In genomic region chrX:103730147-103730546, GRCh38 we compare ENCODE assay signal across 15 cellular contexts. TPM values are rescaled to one million over a fixed set of nuclear protein-coding genes. Genes with fewer than 3 reads are reported as not detected.
A peak's percentile ranks its signal among the peaks of the same experiment; 100 is the strongest.
DNase-seq lines count a peak whose midpoint lies in the region; ATAC-seq and TF ChIP-seq lines count a peak whose summit lies in the region.
"Had no signal": no experiment of that assay in that cellular context is flagged by ENCODE, and none has a peak within 500 bp of the region (broad histone marks: within the 10 kb centered on the region; RNA-seq: fewer than 3 reads in every experiment).

No MANE protein-coding gene starts in this region.

- H3K79me1 ChIP-seq in IMR-90 (ENCODE audit: low read depth in 1 of 2, low read length in 2 of 2), result no peaks in the 10 kb centered on the region

- H3K4me1 Mint-ChIP-seq in brain, result peaks cover 73% of the 10 kb centered on the region
- peaks cover 6% of the 10 kb centered on the region for H3K4me1 Mint-ChIP-seq in activated naive CD4-positive, alpha-beta T cell treated with anti-CD3 and anti-CD28 coated beads for 36 hours (ENCODE audit: low read depth)

- H3K4me2 ChIP-seq in IMR-90 (ENCODE audit: low read depth, low read length), result no peak overlapping the region

- no peaks in the 10 kb centered on the region for H3K9me3 Mint-ChIP-seq in brain
- no peaks in the 10 kb centered on the region for H3K9me3 Mint-ChIP-seq in activated naive CD4-positive, alpha-beta T cell treated with anti-CD3 and anti-CD28 coated beads for 36 hours
- H3K9me3 Mint-ChIP-seq: natural killer cell had no signal

- H3K9me3 ChIP-seq in IMR-90 (ENCODE audit: control insufficient read depth, insufficient read depth, low read length), result no peaks in the 10 kb centered on the region
- H3K9me3 ChIP-seq: colonic mucosa, SJCRH30 had no signal

- BruUV-seq in IMR-90 (replicated peaks; lab: Mats Ljungman, UMichigan), result no TSS peak

- no peak overlapping the region for H2AK9ac ChIP-seq in IMR-90 (replicated peaks; ENCODE audit: low read depth, low read length, poor library complexity)

- POLR2A ChIA-PET in IMR-90 (lab: Charles Lee; ENCODE audit: unreplicated experiment), result no interaction called here

- peak overlapping the region; percentile 66; the same call in 1 of the 2 replicates for H2BK120ac ChIP-seq in IMR-90 (ENCODE audit: low read depth, low read length)

- peak overlapping the region in 4 of 5 experiments; percentile 22 to 88 (median 58) for H3K27ac Mint-ChIP-seq in brain
- H3K27ac Mint-ChIP-seq in activated naive CD4-positive, alpha-beta T cell treated with anti-CD3 and anti-CD28 coated beads for 36 hours, result no peak overlapping the region

- H2BK5ac ChIP-seq in IMR-90 (ENCODE audit: low read depth, low read length, poor library complexity, severe bottlenecking), result no peak overlapping the region

- H3K9ac ChIP-seq in IMR-90 (ENCODE audit: low read depth, low read length), result no peak overlapping the region

- no peak overlapping the region for H2AK5ac ChIP-seq in IMR-90 (ENCODE audit: low read depth, low read length)

- TF ChIP-seq POLR2A in IMR-90 (IDR thresholded peaks at IDR 0.05; ENCODE audit: low read depth, low read length), result no peak

- dilution Hi-C loops in IMR-90 (cut with HindIII; ENCODE audit: low sequenced_read_pairs, unreplicated experiment), result no loop called here

- no peak overlapping the region for H3K56ac ChIP-seq in IMR-90 (ENCODE audit: extremely low read depth, insufficient read depth, low read length)

- H3K36me3 Mint-ChIP-seq in brain, result no peaks in the 10 kb centered on the region
- H3K36me3 Mint-ChIP-seq in activated naive CD4-positive, alpha-beta T cell treated with anti-CD3 and anti-CD28 coated beads for 36 hours (ENCODE audit: low read depth), result no peaks in the 10 kb centered on the region
- H3K36me3 Mint-ChIP-seq: natural killer cell had no signal

- peak overlapping the region; percentile 47 to 74; a peak in 3 of 4 replicates for H4K8ac ChIP-seq in IMR-90 (ENCODE audit: low read depth in 2 of 2, low read length in 2 of 2)

- H2AFZ ChIP-seq in IMR-90 (replicated peaks; ENCODE audit: low read length, poor library complexity), result peak overlapping the region; percentile 4

- in situ Hi-C loops in IMR-90 (cut with MboI; ENCODE audit: low sequenced_read_pairs), result no loop called here

- DNase-seq in Daoy (ENCODE audit: low read depth), result peak; percentile 32
- no peak for DNase-seq in IMR-90
- peak; percentile 69 for DNase-seq in islet precursor cell
- no peak for DNase-seq in activated naive CD4-positive, alpha-beta T cell treated with anti-CD3 and anti-CD28 coated beads for 36 hours
- DNase-seq in inferior parietal cortex (ENCODE audit: extremely low spot score), result no peak
- DNase-seq in NCI-H1092 (lab: John Stamatoyannopoulos, UW), result no peak
- DNase-seq in substantia nigra (lab: John Stamatoyannopoulos, UW), result no peak
- DNase-seq: activated CD4-positive, alpha-beta T cell treated with anti-CD3 and anti-CD28 coated beads, Interleukin-2, amount 50 U/mL, for 48 hours; colonic mucosa; natural killer cell had no signal

- TF ChIP-seq CTCF in IMR-90 (conservative IDR thresholded peaks at IDR 0.05; ENCODE audit: low read depth, low read length) (no peak), brain (conservative IDR thresholded peaks at IDR 0.05) (no peak)

- peaks cover 5% of the 10 kb centered on the region for H3K27me3 Mint-ChIP-seq in brain
- peaks cover 3% of the 10 kb centered on the region for H3K27me3 Mint-ChIP-seq in activated naive CD4-positive, alpha-beta T cell treated with anti-CD3 and anti-CD28 coated beads for 36 hours (ENCODE audit: low read depth)

- peaks cover 8% of the 10 kb centered on the region for H3K4me1 ChIP-seq in IMR-90 (ENCODE audit: control insufficient read depth, insufficient read depth, low read length)
- H3K4me1 ChIP-seq: colonic mucosa had no signal

- H3K27ac ChIP-seq in IMR-90 (ENCODE audit: insufficient read depth, low read length) (peak overlapping the region; percentile 59; the same call in 1 of the 2 replicates), substantia nigra (ENCODE audit: low read depth, low read length, poor library complexity, severe bottlenecking) (no peak overlapping the region)
- H3K27ac ChIP-seq: colonic mucosa, SJCRH30 had no signal

- peak overlapping the region; percentile 26; the same call in 1 of the 2 replicates for H3K4ac ChIP-seq in IMR-90 (ENCODE audit: low read depth, low read length)

- peak overlapping the region; percentile 64; the same call in 1 of the 2 replicates for H4K5ac ChIP-seq in IMR-90 (ENCODE audit: low read depth, low read length)

- no peak for TF ChIP-seq RAD21 in IMR-90 (IDR thresholded peaks at IDR 0.05; ENCODE audit: low read length)

- H3K9me1 ChIP-seq in IMR-90 (ENCODE audit: insufficient read depth, low read length), result peaks cover 6% of the 10 kb centered on the region; the same call in 1 of the 2 replicates

- peak overlapping the region; percentile 2 for H2BK20ac ChIP-seq in IMR-90 (ENCODE audit: low read depth, low read length)

- no peak overlapping the region for H3K4me3 Mint-ChIP-seq in brain
- no peak overlapping the region for H3K4me3 Mint-ChIP-seq in activated naive CD4-positive, alpha-beta T cell treated with anti-CD3 and anti-CD28 coated beads for 36 hours
- H3K4me3 Mint-ChIP-seq: natural killer cell had no signal

- no peak overlapping the region for H3K18ac ChIP-seq in IMR-90 (ENCODE audit: low read depth, low read length)

- H4K20me1 ChIP-seq in IMR-90 (ENCODE audit: insufficient read depth, low read length), result no peaks in the 10 kb centered on the region

- intact Hi-C loops in IMR-90 (cut with micrococcal nuclease), result no loop called here
- intact Hi-C loops in activated naive CD4-positive, alpha-beta T cell treated with anti-CD3 and anti-CD28 coated beads for 36 hours (cut with micrococcal nuclease), result no loop called here

- H3K4me3 ChIP-seq in IMR-90 (ENCODE audit: insufficient read depth, low read depth, low read length), result no peak overlapping the region
- H3K4me3 ChIP-seq: colonic mucosa, SJCRH30 had no signal

- CTCF ChIA-PET in IMR-90 (lab: Yijun Ruan, JAX), result interaction anchor here (0.6 kb wide), 1 partner anchor 30 kb away, joined by 4 read pairs; no protein-coding TSS in a partner anchor
- CTCF ChIA-PET in activated naive CD4-positive, alpha-beta T cell treated with anti-CD3 and anti-CD28 coated beads for 36 hours (lab: Charles Lee), result interaction anchor here (0.6 to 0.9 kb wide), 2 partner anchors 20 to 240 kb away, joined by 3 read pairs; partner anchors contain the start of gene TMEM31

- H3K36me3 ChIP-seq in IMR-90 (ENCODE audit: control insufficient read depth, insufficient read depth, low read length), result no peaks in the 10 kb centered on the region
- H3K36me3 ChIP-seq: colonic mucosa, SJCRH30 had no signal

- peaks cover 11% of the 10 kb centered on the region for H3K27me3 ChIP-seq in IMR-90 (ENCODE audit: control insufficient read depth, insufficient read depth, low read length)
- H3K27me3 ChIP-seq: colonic mucosa had no signal

- peak overlapping the region; percentile 51; the same call in 1 of the 2 replicates for H3K14ac ChIP-seq in IMR-90 (replicated peaks; ENCODE audit: low read depth, low read length)

- WGBS in IMR-90 (ENCODE audit: extremely low coverage in 2 of 2, insufficient read length in 1 of 2), 2 experiments, result no CpG with 5 or more reads among the region's 2 CpGs

- ATAC-seq in IMR-90 (ENCODE audit: low read depth), result no peak
- ATAC-seq: HCT116, left lobe of liver had no signal

- H4K91ac ChIP-seq in IMR-90 (ENCODE audit: insufficient read depth, low read depth, low read length), result no peak overlapping the region

- peak overlapping the region; percentile 68; the same call in 1 of the 3 replicates for H2BK15ac ChIP-seq in IMR-90 (ENCODE audit: low read depth, low read length)

- 0 out of 2 replicates have a peak overlapping the region, but pooled peaks have one; percentile 17 for H3K23ac ChIP-seq in IMR-90 (ENCODE audit: low read depth, low read length)

TF ChIP-seq in IMR-90, 13 proteins besides CTCF, POLR2A, EP300 and RAD21 (continues in another document):
- TF ChIP-seq RCOR1 (IDR thresholded peaks at IDR 0.05; ENCODE audit: insufficient replicate concordance, low read length) (no peak), USF2 (IDR thresholded peaks at IDR 0.05; ENCODE audit: low read depth, low read length) (no peak), BHLHE40 (IDR thresholded peaks at IDR 0.05; ENCODE audit: low read depth, low read length) (no peak)

RNA-seq across cellular contexts. Expression of gene TMEM31, which starts 19.4 kb away (rescaled TPM):
- total RNA-seq in Daoy (2014; rRNA removed; shearing (Covaris generic)), result not detected in 2 replicates
- total RNA-seq in IMR-90 (2012; rRNA removed), result not detected in 2 replicates
- polyA plus RNA-seq in IMR-90 (2012; rRNA removed) (0.17 TPM in 1 of 2 replicates, not detected in the other), brain (ENCODE audit: insufficient read depth, low read depth, low replicate concordance) (1.2 TPM)
- 0.09 TPM in 1 of 2 replicates, not detected in the other for polyA plus RNA-seq in IMR-90 (2012; cell fraction: cytosol; rRNA removed)
- polyA plus RNA-seq in IMR-90 (2012; cell fraction: nucleus; rRNA removed; ENCODE audit: low replicate concordance), result 0.14 TPM in 1 of 2 replicates, not detected in the other
- under 1 TPM in 1 of 2 experiments, not detected in 1; 0.31 TPM for total RNA-seq in activated naive CD4-positive, alpha-beta T cell treated with anti-CD3 and anti-CD28 coated beads for 36 hours
- total RNA-seq: colonic mucosa, left lobe of liver, natural killer cell, SJCRH30 had no signal
- polyA plus RNA-seq: right cardiac atrium had no signal

RNA-seq across cellular contexts. Expression of gene MORF4L2, which starts 43.6 kb away (rescaled TPM):
- 834 and 916 TPM in 2 replicates for total RNA-seq in Daoy (2014; rRNA removed; shearing (Covaris generic))
- total RNA-seq in IMR-90 (2012; rRNA removed), result 1,218 and 1,398 TPM in 2 replicates
- polyA plus RNA-seq in IMR-90 (2012; rRNA removed) (501 and 795 TPM in 2 replicates), brain (ENCODE audit: insufficient read depth, low read depth, low replicate concordance) (374 TPM)
- 175 and 256 TPM in 2 replicates for polyA plus RNA-seq in IMR-90 (2012; cell fraction: cytosol; rRNA removed)
- polyA plus RNA-seq in IMR-90 (2012; cell fraction: nucleus; rRNA removed; ENCODE audit: low replicate concordance), result 60.4 and 480 TPM in 2 replicates
- 100 to 1,000 TPM; 181 to 183 TPM for total RNA-seq in activated naive CD4-positive, alpha-beta T cell treated with anti-CD3 and anti-CD28 coated beads for 36 hours

RNA-seq across cellular contexts. Expression of gene PLP1, which starts 46.5 kb away (rescaled TPM):
- 2.7 TPM in 1 of 2 replicates, not detected in the other for total RNA-seq in Daoy (2014; rRNA removed; shearing (Covaris generic))
- total RNA-seq in IMR-90 (2012; rRNA removed), result 0.18 and 0.28 TPM in 2 replicates
- 0.60 and 0.62 TPM in 2 replicates for polyA plus RNA-seq in IMR-90 (2012; rRNA removed)
- 0.12 and 1.2 TPM in 2 replicates for polyA plus RNA-seq in IMR-90 (2012; cell fraction: cytosol; rRNA removed)
- polyA plus RNA-seq in IMR-90 (2012; cell fraction: nucleus; rRNA removed; ENCODE audit: low replicate concordance), result 0.36 and 0.63 TPM in 2 replicates
- polyA plus RNA-seq in brain (ENCODE audit: insufficient read depth, low read depth, low replicate concordance), result 1,325 TPM
- total RNA-seq in activated naive CD4-positive, alpha-beta T cell treated with anti-CD3 and anti-CD28 coated beads for 36 hours, result not detected
- total RNA-seq: natural killer cell, SJCRH30 had no signal

Comparison
In these comparisons a context has a peak if more than half of its experiments do, and no peak if none do; other contexts are left out.
1. DNase-seq: peak in Daoy (single experiment) and islet precursor cell (single experiment); none in IMR-90 (single experiment), activated naive CD4-positive, alpha-beta T cell treated with anti-CD3 and anti-CD28 coated beads for 36 hours (single experiment), inferior parietal cortex (single experiment), NCI-H1092 (single experiment) and substantia nigra (0 of 49).